Comparison of ENCODE assay signal across 19 cellular contexts in genomic region chr15:86062646-86063193, GRCh38. TPM values are rescaled to one million over a fixed set of nuclear protein-coding genes. Genes with fewer than 3 reads are reported as not detected.
"Had no signal": no experiment of that assay in that cellular context is flagged by ENCODE, and none has a peak within 500 bp of the region (broad histone marks: within the 10 kb centered on the region; RNA-seq: fewer than 3 reads in every experiment).

No MANE protein-coding gene starts in this region.

- ATAC-seq: activated CD4-positive, CD25-positive, alpha-beta regulatory T cell treated with anti-CD3 and anti-CD28 coated beads, Interleukin-2, amount 50 U/mL, for 24 hours; activated CD8-positive, alpha-beta T cell treated with anti-CD3 and anti-CD28 coated beads, Interleukin-2, amount 10 ng/mL, durations not matched to agents 7 days and 5 days; activated naive CD8-positive, alpha-beta T cell treated with anti-CD3 and anti-CD28 coated beads, Interleukin-2, amount 50 U/mL, for 24 hours; left lobe of liver; lower lobe of right lung; mucosa of descending colon; stimulated activated naive CD8-positive, alpha-beta T cell treated with anti-CD3 and anti-CD28 coated beads, Interleukin-15, amount 100 ng/mL, for 72 hours had no signal

- H3K36me3 ChIP-seq: cardiac muscle cell, lower lobe of right lung, suprapubic skin, tibial nerve had no signal

- H3K4me3 ChIP-seq: cardiac muscle cell, lower lobe of right lung, mucosa of descending colon, suprapubic skin, tibial nerve had no signal

- H3K9me3 ChIP-seq: lower lobe of right lung, mucosa of descending colon, suprapubic skin had no signal

- H3K27ac ChIP-seq: cardiac muscle cell, lower lobe of right lung, suprapubic skin, tibial nerve had no signal

- H3K27me3 ChIP-seq: cardiac muscle cell, suprapubic skin, tibial nerve had no signal

- DNase-seq: activated CD4-positive, alpha-beta T cell treated with anti-CD3 and anti-CD28 coated beads, Interleukin-2, amount 10 ng/mL, durations not matched to agents 7 days and 5 days; activated CD8-positive, alpha-beta T cell treated with anti-CD3 and anti-CD28 coated beads, Interleukin-2, amount 10 ng/mL, durations not matched to agents 7 days and 5 days; activated gamma-delta T cell; activated naive CD4-positive, alpha-beta T cell treated with anti-CD3 and anti-CD28 coated beads, Interleukin-2, amount 50 U/mL, for 16 hours; activated naive CD8-positive, alpha-beta T cell treated with anti-CD3 and anti-CD28 coated beads, Interleukin-2, amount 50 U/mL, for 24 hours; effector CD4-positive, alpha-beta T cell; foreskin fibroblast; lower lobe of right lung; mesendoderm; mucosa of descending colon; stimulated activated CD4-positive, alpha-beta T cell treated with anti-CD3 and anti-CD28 coated beads, Interleukin-4, amount 100 ng/mL, for 24 hours; stimulated activated naive CD8-positive, alpha-beta T cell treated with anti-CD3 and anti-CD28 coated beads, Interleukin-15, amount 100 ng/mL, for 72 hours had no signal

RNA-seq across cellular contexts. Expression of gene AGBL1, which starts 17.0 kb away (rescaled TPM):
- polyA plus RNA-seq: fibroblast of lung, urinary bladder had no signal
